ENCODE assay signal across 23 cellular contexts in the genomic region with DNA sequence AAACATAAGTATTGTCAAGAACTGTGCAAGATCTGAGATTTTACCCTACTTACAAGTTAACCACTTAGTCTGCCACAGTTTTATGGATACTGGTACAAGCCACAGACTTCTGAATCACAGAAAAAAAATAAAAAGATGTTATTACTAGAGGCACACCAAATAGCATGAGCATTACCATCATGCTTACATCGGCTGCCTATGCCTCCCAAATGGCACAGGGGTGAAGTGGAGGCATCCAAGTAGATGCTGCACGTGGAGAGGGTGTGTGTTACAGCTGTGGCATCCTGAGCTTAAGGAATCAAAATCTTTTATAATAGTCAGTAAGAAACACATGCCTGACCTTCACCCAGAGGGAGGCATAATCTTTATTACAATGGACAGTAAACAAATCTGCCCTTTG.
"Had no signal": no experiment of that assay in that cellular context is flagged by ENCODE, and none has a peak within 500 bp of the region (broad histone marks: within the 10 kb centered on the region; RNA-seq: fewer than 3 reads in every experiment).

No MANE protein-coding gene starts in this region.

- ATAC-seq: gastrocnemius medialis; heart right ventricle; left lobe of liver; naive thymus-derived CD8-positive, alpha-beta T cell; right cardiac atrium; stimulated activated memory B cell treated with anti-CD40 and anti-IgM and Interleukin-4, amounts not matched to agents 10 μg/mL and 1 μg/mL and 100 μg/mL, for 72 hours; upper lobe of right lung had no signal

- H3K36me3 Mint-ChIP-seq: naive thymus-derived CD8-positive, alpha-beta T cell; stimulated activated memory B cell treated with anti-CD40 and anti-IgM and Interleukin-4, amounts not matched to agents 10 μg/mL and 1 μg/mL and 100 μg/mL, for 72 hours had no signal

- H3K9me3 Mint-ChIP-seq: stimulated activated memory B cell treated with anti-CD40 and anti-IgM and Interleukin-4, amounts not matched to agents 10 μg/mL and 1 μg/mL and 100 μg/mL, for 72 hours; stimulated activated naive CD8-positive, alpha-beta T cell treated with anti-CD3 and anti-CD28 coated beads, Interleukin-15, Interleukin-2, amounts not matched to agents 100 ng/mL and 50 ng/mL, for 24 hours had no signal

- H3K4me3 ChIP-seq: colonic mucosa, gastrocnemius medialis, heart right ventricle, ovary, spleen, testis, tibial nerve, upper lobe of right lung, vagina had no signal

- DNase-seq: colonic mucosa; dermis blood vessel endothelial cell; gastrocnemius medialis; heart right ventricle; hypothalamus; kidney glomerular epithelial cell; mammary epithelial cell; naive thymus-derived CD8-positive, alpha-beta T cell; ovary; right cardiac atrium; spleen; stimulated activated CD4-positive, alpha-beta T cell treated with anti-CD3 and anti-CD28 coated beads, Interleukin-15, amount 100 ng/mL, for 24 hours; stimulated activated CD4-positive, alpha-beta T cell treated with anti-CD3 and anti-CD28 coated beads, Interleukin-1b, Interleukin-23, amount 100 ng/mL, for 48 hours; stimulated activated CD4-positive, alpha-beta T cell treated with anti-CD3 and anti-CD28 coated beads, Interleukin-4, amount 100 ng/mL, for 24 hours; testis; upper lobe of right lung had no signal

- H3K27ac Mint-ChIP-seq: naive thymus-derived CD8-positive, alpha-beta T cell; progenitor cell of endocrine pancreas; stimulated activated memory B cell treated with anti-CD40 and anti-IgM and Interleukin-4, amounts not matched to agents 10 μg/mL and 1 μg/mL and 100 μg/mL, for 72 hours; stimulated activated naive CD8-positive, alpha-beta T cell treated with anti-CD3 and anti-CD28 coated beads, Interleukin-15, Interleukin-2, amounts not matched to agents 100 ng/mL and 50 ng/mL, for 24 hours had no signal

- H3K27me3 ChIP-seq: colonic mucosa, gastrocnemius medialis, ovary, spleen, testis, tibial nerve, upper lobe of right lung, vagina had no signal

- H3K4me1 ChIP-seq: colonic mucosa, gastrocnemius medialis, heart right ventricle, spleen, testis, tibial nerve, upper lobe of right lung, vagina had no signal

- H3K9me3 ChIP-seq: colonic mucosa, gastrocnemius medialis, heart right ventricle, ovary, spleen, testis, tibial nerve, upper lobe of right lung, vagina had no signal

- H3K36me3 ChIP-seq: colonic mucosa, gastrocnemius medialis, heart right ventricle, ovary, spleen, tibial nerve, upper lobe of right lung, vagina had no signal

- H3K27me3 Mint-ChIP-seq: progenitor cell of endocrine pancreas; stimulated activated memory B cell treated with anti-CD40 and anti-IgM and Interleukin-4, amounts not matched to agents 10 μg/mL and 1 μg/mL and 100 μg/mL, for 72 hours; stimulated activated naive CD8-positive, alpha-beta T cell treated with anti-CD3 and anti-CD28 coated beads, Interleukin-15, Interleukin-2, amounts not matched to agents 100 ng/mL and 50 ng/mL, for 24 hours had no signal

- H3K4me3 Mint-ChIP-seq: naive thymus-derived CD8-positive, alpha-beta T cell; neural crest cell; stimulated activated memory B cell treated with anti-CD40 and anti-IgM and Interleukin-4, amounts not matched to agents 10 μg/mL and 1 μg/mL and 100 μg/mL, for 72 hours; stimulated activated naive CD8-positive, alpha-beta T cell treated with anti-CD3 and anti-CD28 coated beads, Interleukin-15, Interleukin-2, amounts not matched to agents 100 ng/mL and 50 ng/mL, for 24 hours had no signal

- H3K27ac ChIP-seq: colonic mucosa, gastrocnemius medialis, heart right ventricle, ovary, spleen, testis, tibial nerve, upper lobe of right lung, vagina had no signal

- H3K4me1 Mint-ChIP-seq: naive thymus-derived CD8-positive, alpha-beta T cell; neural crest cell; stimulated activated memory B cell treated with anti-CD40 and anti-IgM and Interleukin-4, amounts not matched to agents 10 μg/mL and 1 μg/mL and 100 μg/mL, for 72 hours had no signal
